9 cellular contexts compared by ENCODE assay signal in genomic region chr3:143081844-143082778, GRCh38.
DNase-seq lines count a peak whose midpoint lies in the region; ATAC-seq and TF ChIP-seq lines count a peak whose summit lies in the region.
"Had no signal": no experiment of that assay in that cellular context is flagged by ENCODE, and none has a peak within 500 bp of the region (broad histone marks: within the 10 kb centered on the region; RNA-seq: fewer than 3 reads in every experiment).

No MANE protein-coding gene starts in this region.

- no peak for TF ChIP-seq CTCF in GM10266 (IDR thresholded peaks at IDR 0.05; ENCODE audit: control insufficient read depth, insufficient read depth, low read depth, missing control alignments)

- DNase-seq in GM10266 (ENCODE audit: extremely low spot score) (peak; percentile 65), epidermal melanocyte (ENCODE audit: insufficient read length, low spot score) (no peak), NCI-H187 (lab: John Stamatoyannopoulos, UW) (no peak), T-helper 9 cell (no peak), NCI-H526 treated with DMSO at 0.1 percent for 48 hours (lab: John Stamatoyannopoulos, UW) (no peak)
- DNase-seq in activated CD4-positive, alpha-beta T cell treated with anti-CD3 and anti-CD28 coated beads, Interleukin-2, amount 50 U/mL, for 48 hours = peak; percentile 23 to 43
- DNase-seq: lower lobe of right lung had no signal

- ATAC-seq in GM19372 (IDR thresholded peaks at IDR 0.05; ENCODE audit: low read depth, unreplicated experiment) (peak; percentile 66), HG03103 (IDR thresholded peaks at IDR 0.05; ENCODE audit: low read depth, unreplicated experiment) (peak; percentile 72)

Comparison
In these comparisons a context has a peak if more than half of its experiments do, and no peak if none do; other contexts are left out.
1. DNase-seq: peak in GM10266 (single experiment) and activated CD4-positive, alpha-beta T cell treated with anti-CD3 and anti-CD28 coated beads, Interleukin-2, amount 50 U/mL, for 48 hours (2 of 2); none in epidermal melanocyte (single experiment), NCI-H187 (0 of 2), T-helper 9 cell (single experiment) and NCI-H526 treated with DMSO at 0.1 percent for 48 hours (single experiment).